In the genomic region with DNA sequence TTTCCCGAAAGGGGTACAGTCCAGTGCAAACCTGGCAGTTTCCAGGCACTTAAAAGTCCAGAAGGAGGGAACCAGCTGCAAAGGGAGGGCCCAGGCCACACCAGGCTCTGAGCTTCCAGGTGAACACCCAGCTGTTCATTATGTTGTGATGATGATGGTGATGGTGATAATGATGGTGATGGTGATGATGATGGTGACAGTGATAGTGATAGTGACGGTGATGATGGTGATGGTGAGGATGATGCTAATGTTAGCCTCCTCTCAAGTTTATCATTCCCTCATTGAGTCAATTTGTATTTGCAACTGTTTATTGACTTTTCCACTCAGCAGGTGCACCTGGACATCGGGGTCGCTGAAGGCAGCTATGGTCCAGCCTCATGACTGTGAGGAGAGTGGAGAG, we compare ENCODE assay signal across 18 cellular contexts.
DNase-seq lines count a peak whose midpoint lies in the region; ATAC-seq, FAIRE-seq and TF ChIP-seq lines count a peak whose summit lies in the region.
"Had no signal": no experiment of that assay in that cellular context is flagged by ENCODE, and none has a peak within 500 bp of the region (broad histone marks: within the 10 kb centered on the region; RNA-seq: fewer than 3 reads in every experiment).

No MANE protein-coding gene starts in this region.

- H3K9me3 ChIP-seq in CD4-positive, CD25-positive, alpha-beta regulatory T cell (ENCODE audit: control insufficient read depth in 2 of 2, low read length in 2 of 2): no peaks in the 10 kb centered on the region
- H3K9me3 ChIP-seq in MM.1S (replicated peaks; ENCODE audit: insufficient read depth, low read length) (no peaks in the 10 kb centered on the region), GM12878 (replicated peaks; ENCODE audit: control insufficient read depth, insufficient read depth, low read length) (no peaks in the 10 kb centered on the region)
- H3K9me3 ChIP-seq: suprapubic skin had no signal

- H3K4me1 Mint-ChIP-seq in activated CD4-positive, alpha-beta T cell treated with anti-CD3 and anti-CD28 coated beads for 36 hours: peaks cover 71% of the 10 kb centered on the region
- peaks cover 43 to 88% (median 61%) of the 10 kb centered on the region in 4 donors for H3K4me1 Mint-ChIP-seq in CD4-positive, CD25-positive, alpha-beta regulatory T cell

- no peaks in the 10 kb centered on the region for H3K9me3 Mint-ChIP-seq in activated CD4-positive, alpha-beta T cell treated with anti-CD3 and anti-CD28 coated beads for 36 hours (ENCODE audit: low read depth)
- H3K9me3 Mint-ChIP-seq in CD4-positive, CD25-positive, alpha-beta regulatory T cell: no peaks in the 10 kb centered on the region
- H3K9me3 Mint-ChIP-seq: neural crest cell had no signal

- no peak overlapping the region for H3K4me3 ChIP-seq in CD4-positive, CD25-positive, alpha-beta regulatory T cell (ENCODE audit: low read depth, low read length)
- no peak overlapping the region for H3K4me3 ChIP-seq in MM.1S (ENCODE audit: low read length)
- H3K4me3 ChIP-seq in GM12878: no peak overlapping the region
- H3K4me3 ChIP-seq: suprapubic skin had no signal

- WGBS in GM12878 (ENCODE audit: insufficient coverage, insufficient replicate concordance, low lambda C conversion rate, missing lambda C conversion rate): 91% methylated on average over 4 of the region's 4 CpGs

- RAD21 ChIA-PET in GM12878 (lab: Charles Lee; ENCODE audit: unreplicated experiment): interaction anchor here (0.6 to 5.7 kb wide), 13 partner anchors 10 to 199 kb away, joined by 3 to 155 read pairs (median 8); a partner anchor contains a TSS

- H3K27ac ChIP-seq in CD4-positive, CD25-positive, alpha-beta regulatory T cell (ENCODE audit: insufficient read depth, low read length, poor library complexity, severe bottlenecking): no peak overlapping the region
- H3K27ac ChIP-seq in MM.1S (ENCODE audit: low read length): no peak overlapping the region
- H3K27ac ChIP-seq in GM12878 (ENCODE audit: control insufficient read depth, insufficient read depth): no peak overlapping the region
- H3K27ac ChIP-seq: suprapubic skin had no signal

- no peak overlapping the region for H2AFZ ChIP-seq in MM.1S (ENCODE audit: low read length)
- no peak overlapping the region for H2AFZ ChIP-seq in GM12878 (ENCODE audit: control insufficient read depth, low read depth, low read length)

- no peaks in the 10 kb centered on the region for H3K79me2 ChIP-seq in MM.1S (ENCODE audit: low read length)
- H3K79me2 ChIP-seq in GM12878 (ENCODE audit: control insufficient read depth, insufficient read depth, low read length): peaks cover 28% of the 10 kb centered on the region

- no TSS peak for BruUV-seq in GM12878 (replicated peaks; lab: Mats Ljungman, UMichigan)

- no peak overlapping the region for H3K4me3 Mint-ChIP-seq in activated CD4-positive, alpha-beta T cell treated with anti-CD3 and anti-CD28 coated beads for 36 hours
- peak overlapping the region in 3 of 4 donors; percentile 12 to 52 (median 12) for H3K4me3 Mint-ChIP-seq in CD4-positive, CD25-positive, alpha-beta regulatory T cell
- H3K4me3 Mint-ChIP-seq: neural crest cell had no signal

- H4K20me1 ChIP-seq in MM.1S (ENCODE audit: insufficient read depth, low read length) (no peaks in the 10 kb centered on the region), GM12878 (ENCODE audit: control insufficient read depth, insufficient read depth) (no peaks in the 10 kb centered on the region)

- H3K9me2 ChIP-seq in MM.1S (replicated peaks; ENCODE audit: insufficient read depth, low read length): no peaks in the 10 kb centered on the region

- TF ChIP-seq EP300 in GM12878 (IDR thresholded peaks at IDR 0.05; ENCODE audit: borderline replicate concordance in 1 of 2, control insufficient read depth in 1 of 2, low read depth in 2 of 2, low read length in 2 of 2): no peak

- TF ChIP-seq RAD21 in GM12878 (IDR thresholded peaks at IDR 0.05; ENCODE audit: insufficient read depth, low read depth, low read length): no peak

- no peak for TF ChIP-seq POLR2A in GM12878 (IDR thresholded peaks at IDR 0.05; ENCODE audit: low read depth, low read length)

- DNase-seq in activated CD4-positive, alpha-beta T cell treated with anti-CD3 and anti-CD28 coated beads for 36 hours: no peak
- DNase-seq in activated CD4-positive, alpha-beta T cell treated with anti-CD3 and anti-CD28 coated beads, Interleukin-2, amount 50 U/mL, for 4 hours: no peak
- no peak for DNase-seq in CD4-positive, CD25-positive, alpha-beta regulatory T cell
- no peak for DNase-seq in MM.1S
- DNase-seq in GM12878 (ENCODE audit: low read depth, low spot score): no peak
- no peak for DNase-seq in activated CD4-positive, CD25-positive, alpha-beta regulatory T cell treated with anti-CD3 and anti-CD28 coated beads, Interleukin-2, amount 50 U/mL, for 72 hours
- DNase-seq: foreskin fibroblast, NCI-H1694 treated with DMSO at 0.1 percent for 48 hours, NCI-H69, SW 1271 had no signal

- CTCF ChIA-PET in activated CD4-positive, alpha-beta T cell treated with anti-CD3 and anti-CD28 coated beads for 36 hours (lab: Charles Lee): interaction anchor here (0.8 to 2.9 kb wide), 2 partner anchors 61 to 200 kb away, joined by 3 to 14 read pairs; no protein-coding TSS in a partner anchor
- CTCF ChIA-PET in GM12878 (lab: Yijun Ruan, JAX): interaction anchor here (0.9 to 4.0 kb wide), 8 partner anchors 40 to 1385 kb away, joined by 3 to 17 read pairs (median 11); a partner anchor contains a TSS

- no peaks in the 10 kb centered on the region for H3K36me3 ChIP-seq in CD4-positive, CD25-positive, alpha-beta regulatory T cell (ENCODE audit: control insufficient read depth, insufficient read depth, low read length)
- no peaks in the 10 kb centered on the region for H3K36me3 ChIP-seq in MM.1S (replicated peaks; ENCODE audit: insufficient read depth, low read length)
- H3K36me3 ChIP-seq in GM12878 (ENCODE audit: control insufficient read depth in 2 of 2, insufficient read depth in 2 of 2, low read length in 1 of 2): no peaks in the 10 kb centered on the region; a peak in 2 of 4 replicates
- H3K36me3 ChIP-seq: suprapubic skin had no signal

- no peak overlapping the region for H3K9ac ChIP-seq in MM.1S (ENCODE audit: low read length)
- no peak overlapping the region for H3K9ac ChIP-seq in GM12878 (ENCODE audit: control insufficient read depth, insufficient read depth, low read length)

- H3K27me3 Mint-ChIP-seq in activated CD4-positive, alpha-beta T cell treated with anti-CD3 and anti-CD28 coated beads for 36 hours: no peaks in the 10 kb centered on the region
- H3K27me3 Mint-ChIP-seq in CD4-positive, CD25-positive, alpha-beta regulatory T cell: no peaks in the 10 kb centered on the region

- FAIRE-seq in GM12878 (lab: Jason Lieb, UNC): no peak
- FAIRE-seq: H54, urothelium cell line had no signal

- peak overlapping the region; percentile 35 for H3K27ac Mint-ChIP-seq in activated CD4-positive, alpha-beta T cell treated with anti-CD3 and anti-CD28 coated beads for 36 hours
- H3K27ac Mint-ChIP-seq in CD4-positive, CD25-positive, alpha-beta regulatory T cell: peak overlapping the region; percentile 69 to 76 (median 75)
- H3K27ac Mint-ChIP-seq: progenitor cell of endocrine pancreas had no signal

- in situ Hi-C loops in GM12878 (cut with MboI): no loop called here

- H3K36me3 Mint-ChIP-seq in activated CD4-positive, alpha-beta T cell treated with anti-CD3 and anti-CD28 coated beads for 36 hours (ENCODE audit: low read depth): peaks cover 8% of the 10 kb centered on the region
- no peaks in the 10 kb centered on the region for H3K36me3 Mint-ChIP-seq in CD4-positive, CD25-positive, alpha-beta regulatory T cell

- TF ChIP-seq CTCF in MM.1S (IDR thresholded peaks at IDR 0.05; ENCODE audit: low read length): no peak
- no peak for TF ChIP-seq CTCF in GM12878 (IDR thresholded peaks at IDR 0.05 in 2 of 3, conservative IDR thresholded peaks at IDR 0.05 in 1 of 3; ENCODE audit: control insufficient read depth in 2 of 3, extremely low read depth in 1 of 3, insufficient read depth in 1 of 3, low read depth in 3 of 3, low read length in 3 of 3)

- ATAC-seq in activated CD4-positive, alpha-beta T cell treated with anti-CD3 and anti-CD28 coated beads for 36 hours: no peak
- ATAC-seq in CD4-positive, CD25-positive, alpha-beta regulatory T cell (ENCODE audit: low read depth in 2 of 2): no peak
- no peak for ATAC-seq in GM12878
- no peak for ATAC-seq in HG02852 (IDR thresholded peaks at IDR 0.05; ENCODE audit: unreplicated experiment)
- no peak for ATAC-seq in GM19455 (IDR thresholded peaks at IDR 0.05; ENCODE audit: unreplicated experiment)
- ATAC-seq: Right ventricle myocardium inferior had no signal

- peaks cover 25% of the 10 kb centered on the region for H3F3A ChIP-seq in MM.1S (ENCODE audit: insufficient read depth, low read length)

- POLR2A ChIA-PET in activated CD4-positive, alpha-beta T cell treated with anti-CD3 and anti-CD28 coated beads for 36 hours (lab: Charles Lee): interaction anchor here (1.5 to 2.1 kb wide), 2 partner anchors 61 to 200 kb away, joined by 13 to 29 read pairs; a partner anchor contains a TSS
- POLR2A ChIA-PET in GM12878 (lab: Charles Lee): interaction anchor here (0.5 to 6.6 kb wide), 7 partner anchors 10 to 199 kb away, joined by 3 to 73 read pairs (median 4); a partner anchor contains a TSS

- intact Hi-C loops in activated CD4-positive, alpha-beta T cell treated with anti-CD3 and anti-CD28 coated beads for 36 hours (cut with DNase I, micrococcal nuclease): loop anchor here in 1 of 2 experiments (10.0 kb wide), 1 partner anchor 168 kb away; no protein-coding TSS in a partner anchor
- intact Hi-C loops in GM12878 (cut with micrococcal nuclease; ENCODE audit: unreplicated experiment): loop anchor here (10.0 kb wide), 2 partner anchors 272 to 758 kb away; no protein-coding TSS in a partner anchor

- peaks cover 80% of the 10 kb centered on the region for H3K4me1 ChIP-seq in CD4-positive, CD25-positive, alpha-beta regulatory T cell (ENCODE audit: control insufficient read depth, insufficient read depth, low read length, poor library complexity, severe bottlenecking)
- H3K4me1 ChIP-seq in MM.1S (ENCODE audit: low read length) (peaks cover 34% of the 10 kb centered on the region), GM12878 (ENCODE audit: control insufficient read depth, insufficient read depth, low read length) (peaks cover 39% of the 10 kb centered on the region)

- SMC1A ChIA-PET in GM12878 (lab: Charles Lee; ENCODE audit: uncharacterized antibody, unreplicated experiment): interaction anchor here (1.1 to 5.8 kb wide), 14 partner anchors 11 to 1055 kb away, joined by 3 to 121 read pairs (median 12); no protein-coding TSS in a partner anchor

- no peaks in the 10 kb centered on the region for H3K27me3 ChIP-seq in CD4-positive, CD25-positive, alpha-beta regulatory T cell (ENCODE audit: control insufficient read depth, insufficient read depth, low read length)
- H3K27me3 ChIP-seq in MM.1S (replicated peaks; ENCODE audit: insufficient read depth, low read length) (peaks cover 3% of the 10 kb centered on the region; the same call in 1 of the 2 replicates), GM12878 (replicated peaks in 1 of 2; ENCODE audit: control insufficient read depth in 2 of 2, insufficient read depth in 2 of 2, low read length in 1 of 2) (no peaks in the 10 kb centered on the region)
- H3K27me3 ChIP-seq: suprapubic skin had no signal

- H3K4me2 ChIP-seq in MM.1S (ENCODE audit: low read depth, low read length) (peak overlapping the region; percentile 45; the same call in 1 of the 2 replicates), GM12878 (ENCODE audit: control insufficient read depth, insufficient read depth) (peak overlapping the region; percentile 80)
